10 cellular contexts compared by ENCODE assay signal in genomic region chr2:120771556-120772208, GRCh38. TPM values are rescaled to one million over a fixed set of nuclear protein-coding genes. Genes with fewer than 3 reads are reported as not detected.
DNase-seq lines count a peak whose midpoint lies in the region; ATAC-seq and TF ChIP-seq lines count a peak whose summit lies in the region.
"Had no signal": no experiment of that assay in that cellular context is flagged by ENCODE, and none has a peak within 500 bp of the region (broad histone marks: within the 10 kb centered on the region; RNA-seq: fewer than 3 reads in every experiment).

No MANE protein-coding gene starts in this region.

- in situ Hi-C loops in astrocyte of the spinal cord (cut with HindIII; ENCODE audit: low sequenced_read_pairs) = no loop called here

- H3K36me3 ChIP-seq in hepatocyte (replicated peaks; ENCODE audit: insufficient read depth, low read depth) = no peaks in the 10 kb centered on the region
- no peaks in the 10 kb centered on the region for H3K36me3 ChIP-seq in stomach

- no peaks in the 10 kb centered on the region for H3K9me3 ChIP-seq in hepatocyte (ENCODE audit: low read depth)
- no peaks in the 10 kb centered on the region for H3K9me3 ChIP-seq in stomach

- H3K4me2 ChIP-seq in hepatocyte = peak overlapping the region; percentile 15

- 70% methylated on average over 7 of the region's 7 CpGs for WGBS in hepatocyte (ENCODE audit: low lambda C conversion rate, missing lambda C conversion rate)
- WGBS in stomach, 5 donors = 63 to 76% (median 74%) methylated on average over 7 of the region's 7 CpGs

- ATAC-seq in HG02571 (IDR thresholded peaks at IDR 0.05; ENCODE audit: unreplicated experiment) = no peak
- ATAC-seq: activated naive CD8-positive, alpha-beta T cell treated with anti-CD3 and anti-CD28 coated beads, Interleukin-2, amount 50 U/mL, for 24 hours had no signal

- no peaks in the 10 kb centered on the region for H3K9me2 ChIP-seq in hepatocyte (replicated peaks; ENCODE audit: insufficient read depth)

- no peak overlapping the region for H3K4me3 ChIP-seq in astrocyte of the spinal cord (ENCODE audit: low read depth, low read length)
- H3K4me3 ChIP-seq in hepatocyte = no peak overlapping the region
- no peak overlapping the region for H3K4me3 ChIP-seq in stomach

- peak overlapping the region; percentile 58 for H3K27ac ChIP-seq in hepatocyte
- H3K27ac ChIP-seq in stomach = peak overlapping the region in 3 of 5 donors; percentile 17 to 66 (median 59)

- DNase-seq in HCEC 1CT = peak; percentile 88
- DNase-seq in astrocyte of the spinal cord (ENCODE audit: low read depth, low spot score) = peak; percentile 95
- peak; percentile 63 for DNase-seq in hepatocyte (ENCODE audit: low spot score)
- no peak for DNase-seq in stomach
- no peak for DNase-seq in NCI-H1092 treated with DMSO at 0.1 percent for 48 hours (lab: John Stamatoyannopoulos, UW)
- DNase-seq in MV-4-11 (lab: John Stamatoyannopoulos, UW) = no peak
- DNase-seq in NK-92 (lab: John Stamatoyannopoulos, UW; ENCODE audit: unreplicated experiment) = no peak
- DNase-seq: activated naive CD8-positive, alpha-beta T cell treated with anti-CD3 and anti-CD28 coated beads, Interleukin-2, amount 50 U/mL, for 24 hours; T-helper 2 cell had no signal

- H3K27me3 ChIP-seq in hepatocyte (no peaks in the 10 kb centered on the region), stomach (no peaks in the 10 kb centered on the region)

- TF ChIP-seq CTCF in astrocyte of the spinal cord (IDR thresholded peaks at IDR 0.05; ENCODE audit: low read depth, low read length) = no peak
- TF ChIP-seq CTCF in hepatocyte (IDR thresholded peaks at IDR 0.05; ENCODE audit: poor library complexity) = no peak
- no peak for TF ChIP-seq CTCF in stomach (IDR thresholded peaks at IDR 0.05)

- TF ChIP-seq POLR2A in stomach (IDR thresholded peaks at IDR 0.05) = no peak

- no peaks in the 10 kb centered on the region for H4K20me1 ChIP-seq in hepatocyte (ENCODE audit: insufficient read depth, poor library complexity, severe bottlenecking)

- peaks cover 37% of the 10 kb centered on the region for H3K79me2 ChIP-seq in hepatocyte

- intact Hi-C loops in stomach (cut with DNase I; ENCODE audit: low total_unique reads) = no loop called here

- H2AFZ ChIP-seq in hepatocyte = no peak overlapping the region

- TF ChIP-seq EP300 in stomach (IDR thresholded peaks at IDR 0.05) = no peak

- peaks cover 25% of the 10 kb centered on the region for H3K4me1 ChIP-seq in hepatocyte (ENCODE audit: insufficient read depth)
- H3K4me1 ChIP-seq in stomach = peaks cover 0 to 24% (median 10%) of the 10 kb centered on the region in 4 donors

RNA-seq across cellular contexts. Expression of gene GLI2, which starts 36.0 kb away (rescaled TPM):
- total RNA-seq in hepatocyte (3.8 and 5.8 TPM in 2 replicates), stomach (1 to 10 TPM in 2 of 5 donors, under 1 TPM in 2, not detected in 1; 0.45 to 2.8 (median 1.6) TPM)
- polyA plus RNA-seq in hepatocyte (5.3 and 6.2 TPM in 2 replicates), stomach (under 1 TPM; 0.60 to 0.68 (median 0.61) TPM)

Comparison
In these comparisons a context has a peak if more than half of its experiments do, and no peak if none do; other contexts are left out.
1. DNase-seq: peak in HCEC 1CT (single experiment), astrocyte of the spinal cord (single experiment) and hepatocyte (single experiment); none in stomach (single experiment), NCI-H1092 treated with DMSO at 0.1 percent for 48 hours (single experiment), MV-4-11 (single experiment) and NK-92 (single experiment).